22 cellular contexts compared by ENCODE assay signal in genomic region chrX:40054793-40055192, GRCh38. TPM values are rescaled to one million over a fixed set of nuclear protein-coding genes. Genes with fewer than 3 reads are reported as not detected.
A peak's percentile ranks its signal among the peaks of the same experiment; 100 is the strongest.
DNase-seq lines count a peak whose midpoint lies in the region; ATAC-seq, FAIRE-seq and TF ChIP-seq lines count a peak whose summit lies in the region.
"Had no signal": no experiment of that assay in that cellular context is flagged by ENCODE, and none has a peak within 500 bp of the region (broad histone marks: within the 10 kb centered on the region; RNA-seq: fewer than 3 reads in every experiment).

No MANE protein-coding gene starts in this region.

- TF ChIP-seq CTCF in endothelial cell of umbilical vein (IDR thresholded peaks at IDR 0.05; ENCODE audit: extremely low read depth in 1 of 2, insufficient read depth in 1 of 2, low read depth in 1 of 2, low read length in 2 of 2): no peak

- dilution Hi-C loops in endothelial cell of umbilical vein (cut with MboI; ENCODE audit: extremely low pct_ligation_motif_present, low sequenced_read_pairs): no loop called here

- WGBS in trophoblast cell (ENCODE audit: extremely low coverage, insufficient coverage, insufficient read length): no CpG with 5 or more reads among the region's 1 CpG

- H3K4me2 ChIP-seq in endothelial cell of umbilical vein (ENCODE audit: insufficient read depth, low read length) (no peak overlapping the region), trophoblast cell (ENCODE audit: low read length) (no peak overlapping the region)

- no peak overlapping the region for H2BK5ac ChIP-seq in trophoblast cell (ENCODE audit: low read depth, low read length, poor library complexity)

- H3K79me2 ChIP-seq in endothelial cell of umbilical vein (ENCODE audit: control insufficient read depth, insufficient read depth, low read length) (no peaks in the 10 kb centered on the region), trophoblast cell (ENCODE audit: control insufficient read depth, insufficient read depth, low read length, poor library complexity) (no peaks in the 10 kb centered on the region)

- no peaks in the 10 kb centered on the region for H4K20me1 ChIP-seq in endothelial cell of umbilical vein (replicated peaks; ENCODE audit: control insufficient read depth, extremely low read depth, insufficient read depth, low read length)

- H3K27me3 ChIP-seq in endothelial cell of umbilical vein (ENCODE audit: control insufficient read depth in 2 of 2, insufficient read depth in 2 of 2, low read length in 2 of 2) (no peaks in the 10 kb centered on the region), trophoblast cell (ENCODE audit: insufficient read depth, low read length) (no peaks in the 10 kb centered on the region)
- H3K27me3 ChIP-seq: BE2C had no signal

- no peak overlapping the region for H3K23ac ChIP-seq in trophoblast cell (ENCODE audit: low read length)

- no peak for ATAC-seq in HG03097 (IDR thresholded peaks at IDR 0.05; ENCODE audit: low FRiP score, unreplicated experiment)
- ATAC-seq: Panc1, SK-N-SH treated with all-trans-retinoic acid at 6 μM for 48 hours had no signal

- H2BK12ac ChIP-seq in trophoblast cell (ENCODE audit: low read length): no peak overlapping the region

- CTCF ChIA-PET in endothelial cell of umbilical vein (lab: Charles Lee) (interaction anchor here (1.1 kb wide), 1 partner anchor 241 kb away, joined by 3 read pairs; no protein-coding TSS in a partner anchor), HEK293T (lab: Yijun Ruan, JAX) (no interaction called here)

- H3K79me1 ChIP-seq in trophoblast cell (ENCODE audit: low read length): no peaks in the 10 kb centered on the region

- intact Hi-C loops in endothelial cell of umbilical vein (cut with micrococcal nuclease): no loop called here

- peak; percentile 56 for FAIRE-seq in endothelial cell of umbilical vein (lab: Jason Lieb, UNC)
- FAIRE-seq: GM12891 had no signal

- no peak overlapping the region for H2BK120ac ChIP-seq in trophoblast cell (ENCODE audit: insufficient read depth, low read length, poor library complexity)

- no peak overlapping the region for H2AFZ ChIP-seq in endothelial cell of umbilical vein (ENCODE audit: low read depth, low read length)
- H2AFZ ChIP-seq in trophoblast cell (ENCODE audit: insufficient read depth, low read length, poor library complexity): no peak overlapping the region
- H2AFZ ChIP-seq: GM23248 had no signal

- BruUV-seq in endothelial cell of umbilical vein (replicated peaks; lab: Mats Ljungman, UMichigan): no TSS peak

- H2AK5ac ChIP-seq in trophoblast cell (ENCODE audit: low read length): no peak overlapping the region

- H3K4me3 ChIP-seq in endothelial cell of umbilical vein (replicated peaks in 1 of 3; ENCODE audit: insufficient read depth in 1 of 3, low read depth in 1 of 3, low read length in 3 of 3) (no peak overlapping the region), trophoblast cell (ENCODE audit: low read depth, low read length) (no peak overlapping the region)
- H3K4me3 ChIP-seq: GM23248, HAP-1 had no signal

- no peak for TF ChIP-seq POLR2A in endothelial cell of umbilical vein (IDR thresholded peaks at IDR 0.05; ENCODE audit: low read depth, low read length)

- H4K12ac ChIP-seq in trophoblast cell (ENCODE audit: low read depth, low read length): no peak overlapping the region

- peaks cover 3% of the 10 kb centered on the region for H3K9me3 ChIP-seq in endothelial cell of umbilical vein (replicated peaks; ENCODE audit: control insufficient read depth, insufficient read depth, low read length)
- H3K9me3 ChIP-seq in trophoblast cell (ENCODE audit: insufficient read depth, low read depth, low read length): peaks cover 4% of the 10 kb centered on the region
- H3K9me3 ChIP-seq: BE2C had no signal

- POLR2A ChIA-PET in endothelial cell of umbilical vein (lab: Charles Lee) (no interaction called here), HEK293T (lab: Yijun Ruan, JAX) (no interaction called here)

- no peak overlapping the region for H3K14ac ChIP-seq in trophoblast cell (ENCODE audit: low read length)

- H3K9ac ChIP-seq in endothelial cell of umbilical vein (replicated peaks; ENCODE audit: extremely low read depth, insufficient read depth, low read length) (no peak overlapping the region), trophoblast cell (ENCODE audit: low read length) (no peak overlapping the region)
- H3K9ac ChIP-seq: GM23248 had no signal

- H3K4me1 ChIP-seq in endothelial cell of umbilical vein (ENCODE audit: control insufficient read depth, extremely low read depth, insufficient read depth, low read length) (peaks cover 2% of the 10 kb centered on the region), trophoblast cell (ENCODE audit: control insufficient read depth in 1 of 2, insufficient read depth in 2 of 2, low read length in 2 of 2) (peaks cover 0 to 2% of the 10 kb centered on the region in 2 experiments)
- H3K4me1 ChIP-seq: BE2C, HAP-1 had no signal

- H3K4ac ChIP-seq in trophoblast cell (ENCODE audit: low read depth, low read length): no peak overlapping the region

- peaks cover 17 to 22% of the 10 kb centered on the region in 2 experiments for H3K36me3 ChIP-seq in endothelial cell of umbilical vein (ENCODE audit: control insufficient read depth in 2 of 2, extremely low read depth in 1 of 2, insufficient read depth in 2 of 2, low read length in 2 of 2)
- peaks cover 23 to 39% of the 10 kb centered on the region in 2 experiments for H3K36me3 ChIP-seq in trophoblast cell (ENCODE audit: control insufficient read depth in 1 of 2, insufficient read depth in 2 of 2, low read length in 2 of 2)

- H4K91ac ChIP-seq in trophoblast cell (ENCODE audit: low read depth, low read length): no peak overlapping the region

- no peaks in the 10 kb centered on the region for H3K9me1 ChIP-seq in endothelial cell of umbilical vein (replicated peaks; ENCODE audit: control insufficient read depth, extremely low read depth, insufficient read depth, low read length)

- H3K27ac ChIP-seq in endothelial cell of umbilical vein (ENCODE audit: insufficient read depth, low read depth, low read length): no peak overlapping the region
- no peak overlapping the region for H3K27ac ChIP-seq in trophoblast cell (ENCODE audit: low read depth, low read length)
- H3K27ac ChIP-seq: GM23248 had no signal

- H3K18ac ChIP-seq in trophoblast cell (ENCODE audit: low read length): no peak overlapping the region

- DNase-seq in EH (ENCODE audit: low read depth): peak; percentile 47
- peak; percentile 44 for DNase-seq in NCI-H226
- peak; percentile 6 for DNase-seq in endothelial cell of umbilical vein (ENCODE audit: low read depth, low spot score)
- DNase-seq in trophoblast cell: peak; percentile 48 to 80
- DNase-seq in mesenteric fat pad (ENCODE audit: low spot score): no peak
- DNase-seq in HEK293T (ENCODE audit: extremely low spot score): no peak
- DNase-seq: BE2C; DMS79; GM23248; KG1; NCI-H1092 treated with DMSO at 0.1 percent for 48 hours; NCI-H1436 treated with DMSO at 0.1 percent for 48 hours; NCI-H1930; NCI-H345; NCI-H524; NCI-H774; NK-92 treated with Interleukin-12 subunit alpha and Interleukin-12 subunit beta, amount 100 ng/mL, for 24 hours had no signal

- H4K8ac ChIP-seq in trophoblast cell (ENCODE audit: low read depth, low read length): no peak overlapping the region

TF ChIP-seq in endothelial cell of umbilical vein, 7 proteins besides CTCF, POLR2A, EP300 and RAD21:
- TF ChIP-seq EZH2 (IDR thresholded peaks at IDR 0.05; ENCODE audit: borderline replicate concordance, low read depth, low read length, severe bottlenecking) (no peak), MAX (IDR thresholded peaks at IDR 0.05; ENCODE audit: insufficient read depth, insufficient read length) (no peak)

TF ChIP-seq in HEK293T, 16 proteins besides CTCF, POLR2A, EP300 and RAD21:
- TF ChIP-seq CTBP1 (IDR thresholded peaks at IDR 0.05; ENCODE audit: borderline replicate concordance) (no peak), ARNT (IDR thresholded peaks at IDR 0.05) (no peak), FOXA1 (IDR thresholded peaks at IDR 0.05) (no peak), ELF4 (IDR thresholded peaks at IDR 0.05) (no peak)
TF ChIP-seq in HEK293T: peak in this region for 0.

RNA-seq across cellular contexts. Expression of gene BCOR, which starts 43.0 kb away (rescaled TPM):
- total RNA-seq in endothelial cell of umbilical vein (23.9 and 24.2 TPM in 2 replicates), mesenteric fat pad (20.5 TPM)
- 10.1 and 11.9 TPM in 2 replicates for polyA plus RNA-seq in endothelial cell of umbilical vein
- 11.0 and 11.3 TPM in 2 replicates for polyA plus RNA-seq in endothelial cell of umbilical vein (2011; cell fraction: cytosol; rRNA removed)
- 15.7 and 18.2 TPM in 2 replicates for polyA plus RNA-seq in endothelial cell of umbilical vein (2011; cell fraction: nucleus; rRNA removed)
- 19.4 and 20.9 TPM in 2 replicates for polyA plus RNA-seq in endothelial cell of umbilical vein (2012)
- polyA minus RNA-seq in endothelial cell of umbilical vein: 17.8 and 20.6 TPM in 2 replicates
- 25.7 TPM for polyA minus RNA-seq in endothelial cell of umbilical vein (2011; cell fraction: cytosol; rRNA and poly(A)+ RNA removed)
- polyA minus RNA-seq in endothelial cell of umbilical vein (2011; cell fraction: nucleus; rRNA and poly(A)+ RNA removed): 12.8 and 13.3 TPM in 2 replicates
- polyA plus RNA-seq in trophoblast cell (2013): 5.9 and 6.1 TPM in 2 replicates

Comparison
In these comparisons a context has a peak if more than half of its experiments do, and no peak if none do; other contexts are left out.
1. DNase-seq: peak in EH (single experiment), NCI-H226 (single experiment), endothelial cell of umbilical vein (single experiment) and trophoblast cell (2 of 2); none in mesenteric fat pad (single experiment) and HEK293T (single experiment).